ENCODE assay signal across 9 cellular contexts in the genomic region with DNA sequence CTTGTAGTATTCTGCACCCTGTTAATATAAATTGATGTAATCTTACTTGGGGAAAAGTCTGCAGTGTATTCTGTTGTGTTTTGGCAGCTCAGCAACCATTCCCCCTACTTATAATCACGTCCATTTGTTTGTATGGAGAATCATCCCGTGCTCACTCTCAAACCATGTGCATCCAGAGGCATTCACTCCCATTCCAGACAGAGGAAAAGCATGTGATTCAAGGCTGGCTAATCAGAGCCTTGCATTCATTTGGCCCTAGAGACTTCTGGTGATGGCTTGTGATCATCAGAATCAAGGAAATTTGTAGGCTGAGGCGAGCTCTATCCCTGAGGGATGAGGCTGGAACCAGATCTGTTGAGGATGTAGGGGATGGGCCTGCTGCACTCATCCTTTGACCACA. TPM values are rescaled to one million over a fixed set of nuclear protein-coding genes. Genes with fewer than 3 reads are reported as not detected.
DNase-seq lines count a peak whose midpoint lies in the region; ATAC-seq and TF ChIP-seq lines count a peak whose summit lies in the region.
"Had no signal": no experiment of that assay in that cellular context is flagged by ENCODE, and none has a peak within 500 bp of the region (broad histone marks: within the 10 kb centered on the region; RNA-seq: fewer than 3 reads in every experiment).

No MANE protein-coding gene starts in this region.

- H3K23ac ChIP-seq in trophoblast cell (ENCODE audit: low read length): no peak overlapping the region

- peaks cover 8% of the 10 kb centered on the region; the same call in 1 of the 2 replicates for H3K36me3 ChIP-seq in OCI-LY7 (ENCODE audit: insufficient read depth, low read length)
- peaks cover 6 to 8% of the 10 kb centered on the region in 2 experiments for H3K36me3 ChIP-seq in trophoblast cell (ENCODE audit: control insufficient read depth in 1 of 2, insufficient read depth in 2 of 2, low read length in 2 of 2)

- H4K12ac ChIP-seq in trophoblast cell (ENCODE audit: low read depth, low read length): no peak overlapping the region

- no peak overlapping the region for H3K18ac ChIP-seq in trophoblast cell (ENCODE audit: low read length)

- H3K9me2 ChIP-seq in OCI-LY7 (ENCODE audit: insufficient read depth, low read length): no peaks in the 10 kb centered on the region

- DNase-seq in activated CD4-positive, alpha-beta T cell treated with anti-CD3 and anti-CD28 coated beads for 36 hours: no peak
- no peak for DNase-seq in activated CD4-positive, alpha-beta T cell treated with anti-CD3 and anti-CD28 coated beads, Interleukin-2, amount 50 U/mL, for 48 hours
- no peak for DNase-seq in OCI-LY7 (ENCODE audit: low spot score)
- DNase-seq in trophoblast cell: peak in 1 of 2 donors; percentile 35
- no peak for DNase-seq in activated CD4-positive, CD25-positive, alpha-beta regulatory T cell (lab: John Stamatoyannopoulos, UW)
- DNase-seq in SK-N-DZ (ENCODE audit: low spot score): no peak

- no peaks in the 10 kb centered on the region for H3K27me3 Mint-ChIP-seq in activated CD4-positive, alpha-beta T cell treated with anti-CD3 and anti-CD28 coated beads for 36 hours

- no peak overlapping the region for H3K4ac ChIP-seq in trophoblast cell (ENCODE audit: low read depth, low read length)

- no peak overlapping the region for H3K4me3 Mint-ChIP-seq in activated CD4-positive, alpha-beta T cell treated with anti-CD3 and anti-CD28 coated beads for 36 hours

- no peaks in the 10 kb centered on the region for H3K27me3 ChIP-seq in trophoblast cell (ENCODE audit: insufficient read depth, low read length)

- H2BK5ac ChIP-seq in trophoblast cell (ENCODE audit: low read depth, low read length, poor library complexity): peak overlapping the region; percentile 25

- no peak overlapping the region for H2AFZ ChIP-seq in OCI-LY7 (ENCODE audit: low read length)
- no peak overlapping the region for H2AFZ ChIP-seq in trophoblast cell (ENCODE audit: insufficient read depth, low read length, poor library complexity)

- H4K91ac ChIP-seq in trophoblast cell (ENCODE audit: low read depth, low read length): no peak overlapping the region

- no peak overlapping the region for H3K9ac ChIP-seq in trophoblast cell (ENCODE audit: low read length)

- no peak overlapping the region for H2BK120ac ChIP-seq in trophoblast cell (ENCODE audit: insufficient read depth, low read length, poor library complexity)

- no CpG with 5 or more reads among the region's 3 CpGs for WGBS in trophoblast cell (ENCODE audit: extremely low coverage, insufficient coverage, insufficient read length)

- H3K4me1 Mint-ChIP-seq in activated CD4-positive, alpha-beta T cell treated with anti-CD3 and anti-CD28 coated beads for 36 hours: peaks cover 91% of the 10 kb centered on the region

- no peak overlapping the region for H2BK12ac ChIP-seq in trophoblast cell (ENCODE audit: low read length)

- CTCF ChIA-PET in activated CD4-positive, alpha-beta T cell treated with anti-CD3 and anti-CD28 coated beads for 36 hours (lab: Charles Lee): interaction anchor here (0.8 to 5.3 kb wide), 24 partner anchors 9 to 139 kb away, joined by 3 to 41 read pairs (median 5); no protein-coding TSS in a partner anchor
- CTCF ChIA-PET in OCI-LY7 (lab: Charles Lee; ENCODE audit: unreplicated experiment): no interaction called here

- peaks cover 5% of the 10 kb centered on the region for H3K9me3 Mint-ChIP-seq in activated CD4-positive, alpha-beta T cell treated with anti-CD3 and anti-CD28 coated beads for 36 hours (ENCODE audit: low read depth)

- H3K27ac ChIP-seq in OCI-LY7 (ENCODE audit: low read depth, low read length, poor library complexity, severe bottlenecking): no peak overlapping the region
- H3K27ac ChIP-seq in cingulate gyrus (ENCODE audit: low read depth, low read length): peak overlapping the region; percentile 41
- H3K27ac ChIP-seq in trophoblast cell (ENCODE audit: low read depth, low read length): no peak overlapping the region

- H3K9me3 ChIP-seq in OCI-LY7 (ENCODE audit: low read length): peaks cover 11% of the 10 kb centered on the region; the same call in 1 of the 2 replicates
- no peaks in the 10 kb centered on the region for H3K9me3 ChIP-seq in trophoblast cell (ENCODE audit: insufficient read depth, low read depth, low read length)
- H3K9me3 ChIP-seq: Caco-2 had no signal

- H3K14ac ChIP-seq in trophoblast cell (ENCODE audit: low read length): peak overlapping the region; percentile 14

- peaks cover 79% of the 10 kb centered on the region for H3K4me1 ChIP-seq in OCI-LY7 (ENCODE audit: insufficient read depth, low read length, poor library complexity, severe bottlenecking)
- H3K4me1 ChIP-seq in trophoblast cell (ENCODE audit: control insufficient read depth in 1 of 2, insufficient read depth in 2 of 2, low read length in 2 of 2): peaks cover 11 to 22% of the 10 kb centered on the region in 2 experiments
- H3K4me1 ChIP-seq: Caco-2 had no signal

- no peak overlapping the region for H3K4me3 ChIP-seq in OCI-LY7 (ENCODE audit: low read depth, low read length, poor library complexity, severe bottlenecking)
- no peak overlapping the region for H3K4me3 ChIP-seq in trophoblast cell (ENCODE audit: low read depth, low read length)

- no peak overlapping the region for H2AK5ac ChIP-seq in trophoblast cell (ENCODE audit: low read length)

- POLR2A ChIA-PET in activated CD4-positive, alpha-beta T cell treated with anti-CD3 and anti-CD28 coated beads for 36 hours (lab: Charles Lee): interaction anchor here (0.7 to 1.0 kb wide), 2 partner anchors 8 to 52 kb away, joined by 3 to 5 read pairs; no protein-coding TSS in a partner anchor
- POLR2A ChIA-PET in OCI-LY7 (lab: Charles Lee): interaction anchor here (0.7 to 3.3 kb wide), 7 partner anchors 9 to 47 kb away, joined by 3 to 18 read pairs (median 4); no protein-coding TSS in a partner anchor

- peaks cover 11% of the 10 kb centered on the region for H3K79me1 ChIP-seq in trophoblast cell (ENCODE audit: low read length)

- no peak overlapping the region for H4K8ac ChIP-seq in trophoblast cell (ENCODE audit: low read depth, low read length)

- BruUV-seq in OCI-LY7 (replicated peaks; lab: Mats Ljungman, UMichigan): no TSS peak

- H3K4me2 ChIP-seq in OCI-LY7 (ENCODE audit: low read length) (0 out of 2 replicates have a peak overlapping the region, but pooled peaks have one; percentile 10), trophoblast cell (ENCODE audit: low read length) (no peak overlapping the region)

- H3K79me2 ChIP-seq in OCI-LY7 (ENCODE audit: insufficient read depth, low read depth, low read length): peaks cover 19% of the 10 kb centered on the region; the same call in 1 of the 2 replicates
- H3K79me2 ChIP-seq in trophoblast cell (ENCODE audit: control insufficient read depth, insufficient read depth, low read length, poor library complexity): peaks cover 4% of the 10 kb centered on the region

- peaks cover 32% of the 10 kb centered on the region for H3K36me3 Mint-ChIP-seq in activated CD4-positive, alpha-beta T cell treated with anti-CD3 and anti-CD28 coated beads for 36 hours (ENCODE audit: low read depth)

- H4K20me1 ChIP-seq in OCI-LY7 (ENCODE audit: insufficient read depth, low read length): no peaks in the 10 kb centered on the region

- intact Hi-C loops in activated CD4-positive, alpha-beta T cell treated with anti-CD3 and anti-CD28 coated beads for 36 hours (cut with DNase I, micrococcal nuclease): loop anchor here (1.0 to 5.0 kb wide), 4 partner anchors 24 to 150 kb away; no protein-coding TSS in a partner anchor
- intact Hi-C loops in OCI-LY7 (cut with micrococcal nuclease; ENCODE audit: unreplicated experiment): loop anchor here (1.0 to 2.0 kb wide), 3 partner anchors 24 to 139 kb away; no protein-coding TSS in a partner anchor

- H3K27ac Mint-ChIP-seq in activated CD4-positive, alpha-beta T cell treated with anti-CD3 and anti-CD28 coated beads for 36 hours: peak overlapping the region; percentile 84

- no peak for TF ChIP-seq CTCF in OCI-LY7 (conservative IDR thresholded peaks at IDR 0.05; ENCODE audit: low read length)

- ATAC-seq in activated CD4-positive, alpha-beta T cell treated with anti-CD3 and anti-CD28 coated beads for 36 hours: no peak
- ATAC-seq in GM21447 (IDR thresholded peaks at IDR 0.05; ENCODE audit: unreplicated experiment): no peak

RNA-seq across cellular contexts. Expression of a gene that starts 5.1 kb away (rescaled TPM):
- total RNA-seq in activated CD4-positive, alpha-beta T cell treated with anti-CD3 and anti-CD28 coated beads for 36 hours: 100 to 1,000 TPM; 161 to 188 TPM
- 22.7 and 27.1 TPM in 2 replicates for total RNA-seq in OCI-LY7 (2014; rRNA removed; shearing (Covaris generic))
- total RNA-seq in OCI-LY7 (2022): 183 and 192 TPM in 2 replicates
- polyA plus RNA-seq in trophoblast cell (2013): 113 and 120 TPM in 2 replicates
- 9.1 and 11.0 TPM in 2 replicates for polyA plus RNA-seq in SK-N-DZ (2014; cell fraction: cytosol; rRNA removed)
- polyA plus RNA-seq in SK-N-DZ (2014; cell fraction: nucleus; rRNA removed): 4.4 and 5.4 TPM in 2 replicates
